ENCODE assay signal across 11 cellular contexts in genomic region chr22:36323855-36324331, GRCh38.
DNase-seq lines count a peak whose midpoint lies in the region; ATAC-seq and TF ChIP-seq lines count a peak whose summit lies in the region.
"Had no signal": no experiment of that assay in that cellular context is flagged by ENCODE, and none has a peak within 500 bp of the region (broad histone marks: within the 10 kb centered on the region; RNA-seq: fewer than 3 reads in every experiment).

No MANE protein-coding gene starts in this region.

- no peak overlapping the region for H3K4me3 ChIP-seq in Panc1 (ENCODE audit: low read depth in 2 of 2, low read length in 2 of 2)
- H3K4me3 ChIP-seq in colonic mucosa, result no peak overlapping the region
- peak overlapping the region in 1 of 2 donors; percentile 57 for H3K4me3 ChIP-seq in stomach smooth muscle (ENCODE audit: low read length in 2 of 2)

- peaks cover 46% of the 10 kb centered on the region for H3K4me1 Mint-ChIP-seq in stimulated activated naive CD8-positive, alpha-beta T cell treated with anti-CD3 and anti-CD28 coated beads, Interleukin-15, amount 100 ng/mL, for 72 hours

- no peaks in the 10 kb centered on the region for H3K9me3 Mint-ChIP-seq in stimulated activated naive CD8-positive, alpha-beta T cell treated with anti-CD3 and anti-CD28 coated beads, Interleukin-15, amount 100 ng/mL, for 72 hours

- H3K9me3 ChIP-seq in Panc1 (ENCODE audit: control insufficient read depth, insufficient read depth, low read depth, low read length) (no peaks in the 10 kb centered on the region), colonic mucosa (no peaks in the 10 kb centered on the region), stomach smooth muscle (ENCODE audit: control insufficient read depth in 2 of 2, low read length in 2 of 2) (no peaks in the 10 kb centered on the region)

- DNase-seq in Panc1 (ENCODE audit: low read depth, low spot score), result no peak
- DNase-seq in colonic mucosa, result no peak
- peak; percentile 38 to 47 for DNase-seq in lung microvascular endothelial cell (ENCODE audit: low read depth in 2 of 2)
- DNase-seq in stimulated activated naive CD8-positive, alpha-beta T cell treated with anti-CD3 and anti-CD28 coated beads, Interleukin-15, amount 100 ng/mL, for 72 hours, result no peak
- no peak for DNase-seq in NCI-H510A treated with DMSO at 0.1 percent for 48 hours (lab: John Stamatoyannopoulos, UW)
- DNase-seq: activated gamma-delta T cell treated with Interleukin-2 at 50 U/mL for 16 hours; NCI-H748 treated with DMSO at 0.1 percent for 48 hours; stimulated activated naive CD4-positive, alpha-beta T cell treated with Interleukin-2 at 50 U/mL for 16 hours had no signal

- ATAC-seq in Panc1 (no peak), HG02973 (IDR thresholded peaks at IDR 0.05; ENCODE audit: unreplicated experiment) (no peak), HG02571 (IDR thresholded peaks at IDR 0.05; ENCODE audit: unreplicated experiment) (no peak)
- ATAC-seq in stimulated activated naive CD8-positive, alpha-beta T cell treated with anti-CD3 and anti-CD28 coated beads, Interleukin-15, amount 100 ng/mL, for 72 hours, result no peak

- H3K36me3 ChIP-seq in Panc1 (ENCODE audit: control insufficient read depth, insufficient read depth, low read length) (peaks cover 20% of the 10 kb centered on the region), colonic mucosa (peaks cover 48% of the 10 kb centered on the region), stomach smooth muscle (ENCODE audit: control insufficient read depth in 2 of 2, insufficient read depth in 2 of 2, low read length in 2 of 2) (peaks cover 65 to 68% of the 10 kb centered on the region in 2 donors)

- H3K9ac ChIP-seq in colonic mucosa (ENCODE audit: low read depth in 2 of 2, low read length in 2 of 2) (peak overlapping the region; percentile 52 to 53), stomach smooth muscle (ENCODE audit: low read length in 2 of 2) (peak overlapping the region; percentile 79 to 80)

- H3K4me1 ChIP-seq in Panc1 (ENCODE audit: control insufficient read depth, insufficient read depth, low read length), result peaks cover 54% of the 10 kb centered on the region
- peaks cover 18% of the 10 kb centered on the region for H3K4me1 ChIP-seq in colonic mucosa
- H3K4me1 ChIP-seq in stomach smooth muscle (ENCODE audit: control insufficient read depth, insufficient read depth, low read length), result peaks cover 97% of the 10 kb centered on the region

- TF ChIP-seq CTCF in Panc1 (IDR thresholded peaks at IDR 0.05), result no peak
- TF ChIP-seq CTCF in colonic mucosa (IDR thresholded peaks at IDR 0.05), result no peak

- H3K27ac Mint-ChIP-seq in stimulated activated naive CD8-positive, alpha-beta T cell treated with anti-CD3 and anti-CD28 coated beads, Interleukin-15, amount 100 ng/mL, for 72 hours, result peak overlapping the region in 1 of 2 donors; percentile 27

- in situ Hi-C loops in Panc1 (cut with HindIII; ENCODE audit: low pct_unique_long_range_greater_than_20kb, low sequenced_read_pairs), result no loop called here

- BruUV-seq in Panc1 (replicated peaks; lab: Mats Ljungman, UMichigan), result no TSS peak

- no peaks in the 10 kb centered on the region for H3K27me3 Mint-ChIP-seq in stimulated activated naive CD8-positive, alpha-beta T cell treated with anti-CD3 and anti-CD28 coated beads, Interleukin-15, amount 100 ng/mL, for 72 hours

- POLR2A ChIA-PET in Panc1 (lab: Charles Lee), result interaction anchor here (0.7 kb wide), 1 partner anchor 24 kb away, joined by 3 read pairs; no protein-coding TSS in a partner anchor

- intact Hi-C loops in Panc1 (cut with micrococcal nuclease; ENCODE audit: unreplicated experiment) (no loop called here), colonic mucosa (cut with DNase I) (no loop called here)

- CTCF ChIA-PET in Panc1 (lab: Charles Lee), result no interaction called here

- H3K27me3 ChIP-seq in Panc1 (ENCODE audit: control insufficient read depth, insufficient read depth, low read length) (no peaks in the 10 kb centered on the region), colonic mucosa (no peaks in the 10 kb centered on the region), stomach smooth muscle (ENCODE audit: control insufficient read depth in 1 of 2, insufficient read depth in 2 of 2, low read length in 2 of 2) (no peaks in the 10 kb centered on the region)

- H3K4me3 Mint-ChIP-seq in stimulated activated naive CD8-positive, alpha-beta T cell treated with anti-CD3 and anti-CD28 coated beads, Interleukin-15, amount 100 ng/mL, for 72 hours, result no peak overlapping the region

- H3K27ac ChIP-seq in Panc1 (ENCODE audit: low read length) (peak overlapping the region; percentile 89), colonic mucosa (peak overlapping the region; percentile 79), stomach smooth muscle (ENCODE audit: low read length) (peak overlapping the region; percentile 99)

Comparison
In these comparisons a context has a peak if more than half of its experiments do, and no peak if none do; other contexts are left out.
1. DNase-seq: peak in lung microvascular endothelial cell (2 of 2); none in Panc1 (single experiment), colonic mucosa (single experiment), stimulated activated naive CD8-positive, alpha-beta T cell treated with anti-CD3 and anti-CD28 coated beads, Interleukin-15, amount 100 ng/mL, for 72 hours (0 of 2) and NCI-H510A treated with DMSO at 0.1 percent for 48 hours (single experiment).
2. Peak in every context shown above with its lines, with median percentiles within 50 percentile points of each other: H3K27ac ChIP-seq.